Comparison of ENCODE assay signal across 19 cellular contexts in genomic region chr11:62774407-62774806, GRCh38. TPM values are rescaled to one million over a fixed set of nuclear protein-coding genes. Genes with fewer than 3 reads are reported as not detected.
DNase-seq lines count a peak whose midpoint lies in the region; ATAC-seq and TF ChIP-seq lines count a peak whose summit lies in the region.
"Had no signal": no experiment of that assay in that cellular context is flagged by ENCODE, and none has a peak within 500 bp of the region (broad histone marks: within the 10 kb centered on the region; RNA-seq: fewer than 3 reads in every experiment).

No MANE protein-coding gene starts in this region.

- H3K27ac ChIP-seq in HL-60 (replicated peaks) (peak overlapping the region; percentile 51; the same call in 1 of the 2 replicates), neutrophil (peak overlapping the region; percentile 76)
- H3K27ac ChIP-seq: BLaER1 had no signal

- no peak for ATAC-seq in WTC11
- ATAC-seq in esophagus mucosa = peak; percentile 55
- ATAC-seq in sciatic nerve = no peak

- TF ChIP-seq CTCF in HL-60 (IDR thresholded peaks at IDR 0.05; ENCODE audit: insufficient read depth, low read length) (no peak), WTC11 (IDR thresholded peaks at IDR 0.05) (no peak), neutrophil (IDR thresholded peaks at IDR 0.05) (no peak)

- H3K36me3 Mint-ChIP-seq in WTC11 = peaks cover 38% of the 10 kb centered on the region

- H3K4me3 ChIP-seq in HL-60 (replicated peaks; ENCODE audit: insufficient read depth, low read length) = no peak overlapping the region
- no peak overlapping the region for H3K4me3 ChIP-seq in neutrophil (ENCODE audit: low read depth in 1 of 2, low read length in 1 of 2)
- H3K4me3 ChIP-seq: BLaER1 had no signal

- intact Hi-C loops in sciatic nerve (cut with DNase I) = no loop called here

- H3K4me1 Mint-ChIP-seq in WTC11 = peaks cover 13% of the 10 kb centered on the region

- no peaks in the 10 kb centered on the region for H3K9me3 ChIP-seq in neutrophil
- H3K9me3 ChIP-seq: BLaER1 had no signal

- no peaks in the 10 kb centered on the region for H3K9me3 Mint-ChIP-seq in WTC11
- H3K9me3 Mint-ChIP-seq: H9, HFFc6 had no signal

- H3K27me3 Mint-ChIP-seq in WTC11 (ENCODE audit: low read depth) = no peaks in the 10 kb centered on the region; the same call in 1 of the 2 replicates
- H3K27me3 Mint-ChIP-seq: CD4-positive, alpha-beta memory T cell had no signal

- H3K27me3 ChIP-seq in HL-60 (ENCODE audit: insufficient read depth, poor library complexity, severe bottlenecking) = no peaks in the 10 kb centered on the region
- H3K27me3 ChIP-seq in neutrophil = no peaks in the 10 kb centered on the region
- H3K27me3 ChIP-seq: BLaER1 had no signal

- peak overlapping the region; percentile 49; the same call in 1 of the 2 replicates for H3K27ac Mint-ChIP-seq in WTC11
- H3K27ac Mint-ChIP-seq: HFFc6 had no signal

- no peak overlapping the region for H3K4me3 Mint-ChIP-seq in WTC11
- H3K4me3 Mint-ChIP-seq: H9, HFFc6 had no signal

- POLR2A ChIA-PET in WTC11 (lab: Charles Lee) = interaction anchor here (1.0 kb wide), 1 partner anchor 57 kb away, joined by 3 read pairs; no protein-coding TSS in a partner anchor

- DNase-seq in HL-60 (ENCODE audit: low read depth in 1 of 2, low spot score in 1 of 2) (no peak), WTC11 (ENCODE audit: low spot score) (no peak), DMS53 treated with DMSO at 0.1 percent for 48 hours (lab: John Stamatoyannopoulos, UW; ENCODE audit: unreplicated experiment) (no peak), sciatic nerve (ENCODE audit: low spot score) (no peak), COLO668 (lab: John Stamatoyannopoulos, UW; ENCODE audit: unreplicated experiment) (no peak)
- DNase-seq: ACHN; CD4-positive, alpha-beta memory T cell; H9; HFFc6; KG1; NCI-H1105; NCI-H2029 treated with DMSO at 0.1 percent for 48 hours; NCI-H226; NCI-H510A treated with DMSO at 0.1 percent for 48 hours; NCI-H748 treated with DMSO at 0.1 percent for 48 hours; SIG-M5 had no signal

- H3K4me1 ChIP-seq in neutrophil (ENCODE audit: control insufficient read depth in 1 of 2, insufficient read depth in 1 of 2, low read depth in 1 of 2, low read length in 1 of 2) = peaks cover 29 to 31% of the 10 kb centered on the region in 2 experiments

- CTCF ChIA-PET in WTC11 (lab: Charles Lee) = interaction anchor here (0.6 to 11.6 kb wide), 4 partner anchors 12 to 196 kb away, joined by 3 to 121 read pairs (median 4); partner anchors contain the start of gene TMEM179B

- peaks cover 4% of the 10 kb centered on the region for H3K36me3 ChIP-seq in neutrophil

TF ChIP-seq in WTC11, 78 proteins besides CTCF, POLR2A, EP300 and RAD21 (continues in another document):
- TF ChIP-seq NFATC4 (CRISPR knock-in tag; IDR thresholded peaks at IDR 0.05) (no peak), CBFB (CRISPR knock-in tag; IDR thresholded peaks at IDR 0.05; ENCODE audit: low read depth) (no peak), NR3C1 (CRISPR knock-in tag; conservative IDR thresholded peaks at IDR 0.05; ENCODE audit: low read depth) (no peak), USF1 (CRISPR knock-in tag; IDR thresholded peaks at IDR 0.05) (no peak), NR1H2 (CRISPR knock-in tag; IDR thresholded peaks at IDR 0.05) (no peak), ZNF317 (CRISPR knock-in tag; IDR thresholded peaks at IDR 0.05; ENCODE audit: borderline replicate concordance, low read depth) (no peak), ZMAT4 (CRISPR knock-in tag; IDR thresholded peaks at IDR 0.05) (no peak), AR (CRISPR knock-in tag; IDR thresholded peaks at IDR 0.05) (no peak), SP1 (CRISPR knock-in tag; conservative IDR thresholded peaks at IDR 0.05) (no peak), ZNF219 (CRISPR knock-in tag; IDR thresholded peaks at IDR 0.05; ENCODE audit: borderline replicate concordance) (no peak), TEAD4 (CRISPR knock-in tag; IDR thresholded peaks at IDR 0.05) (no peak), CREM (CRISPR knock-in tag; IDR thresholded peaks at IDR 0.05) (no peak), JAZF1 (CRISPR knock-in tag; IDR thresholded peaks at IDR 0.05) (no peak)
- TF ChIP-seq, protein P1, sequence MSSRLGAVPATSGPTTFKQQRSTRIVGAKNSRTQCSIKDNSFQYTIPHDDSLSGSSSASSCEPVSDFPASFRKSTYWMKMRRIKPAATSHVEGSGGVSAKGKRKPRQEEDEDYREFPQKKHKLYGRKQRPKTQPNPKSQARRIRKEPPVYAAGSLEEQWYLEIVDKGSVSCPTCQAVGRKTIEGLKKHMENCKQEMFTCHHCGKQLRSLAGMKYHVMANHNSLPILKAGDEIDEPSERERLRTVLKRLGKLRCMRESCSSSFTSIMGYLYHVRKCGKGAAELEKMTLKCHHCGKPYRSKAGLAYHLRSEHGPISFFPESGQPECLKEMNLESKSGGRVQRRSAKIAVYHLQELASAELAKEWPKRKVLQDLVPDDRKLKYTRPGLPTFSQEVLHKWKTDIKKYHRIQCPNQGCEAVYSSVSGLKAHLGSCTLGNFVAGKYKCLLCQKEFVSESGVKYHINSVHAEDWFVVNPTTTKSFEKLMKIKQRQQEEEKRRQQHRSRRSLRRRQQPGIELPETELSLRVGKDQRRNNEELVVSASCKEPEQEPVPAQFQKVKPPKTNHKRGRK (CRISPR knock-in tag; IDR thresholded peaks at IDR 0.05; ENCODE audit: borderline replicate concordance) = no peak
- TF ChIP-seq, protein P2, sequence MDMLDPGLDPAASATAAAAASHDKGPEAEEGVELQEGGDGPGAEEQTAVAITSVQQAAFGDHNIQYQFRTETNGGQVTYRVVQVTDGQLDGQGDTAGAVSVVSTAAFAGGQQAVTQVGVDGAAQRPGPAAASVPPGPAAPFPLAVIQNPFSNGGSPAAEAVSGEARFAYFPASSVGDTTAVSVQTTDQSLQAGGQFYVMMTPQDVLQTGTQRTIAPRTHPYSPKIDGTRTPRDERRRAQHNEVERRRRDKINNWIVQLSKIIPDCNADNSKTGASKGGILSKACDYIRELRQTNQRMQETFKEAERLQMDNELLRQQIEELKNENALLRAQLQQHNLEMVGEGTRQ (CRISPR knock-in tag; IDR thresholded peaks at IDR 0.05) = no peak
- TF ChIP-seq, protein P3, sequence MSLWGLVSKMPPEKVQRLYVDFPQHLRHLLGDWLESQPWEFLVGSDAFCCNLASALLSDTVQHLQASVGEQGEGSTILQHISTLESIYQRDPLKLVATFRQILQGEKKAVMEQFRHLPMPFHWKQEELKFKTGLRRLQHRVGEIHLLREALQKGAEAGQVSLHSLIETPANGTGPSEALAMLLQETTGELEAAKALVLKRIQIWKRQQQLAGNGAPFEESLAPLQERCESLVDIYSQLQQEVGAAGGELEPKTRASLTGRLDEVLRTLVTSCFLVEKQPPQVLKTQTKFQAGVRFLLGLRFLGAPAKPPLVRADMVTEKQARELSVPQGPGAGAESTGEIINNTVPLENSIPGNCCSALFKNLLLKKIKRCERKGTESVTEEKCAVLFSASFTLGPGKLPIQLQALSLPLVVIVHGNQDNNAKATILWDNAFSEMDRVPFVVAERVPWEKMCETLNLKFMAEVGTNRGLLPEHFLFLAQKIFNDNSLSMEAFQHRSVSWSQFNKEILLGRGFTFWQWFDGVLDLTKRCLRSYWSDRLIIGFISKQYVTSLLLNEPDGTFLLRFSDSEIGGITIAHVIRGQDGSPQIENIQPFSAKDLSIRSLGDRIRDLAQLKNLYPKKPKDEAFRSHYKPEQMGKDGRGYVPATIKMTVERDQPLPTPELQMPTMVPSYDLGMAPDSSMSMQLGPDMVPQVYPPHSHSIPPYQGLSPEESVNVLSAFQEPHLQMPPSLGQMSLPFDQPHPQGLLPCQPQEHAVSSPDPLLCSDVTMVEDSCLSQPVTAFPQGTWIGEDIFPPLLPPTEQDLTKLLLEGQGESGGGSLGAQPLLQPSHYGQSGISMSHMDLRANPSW (CRISPR knock-in tag; conservative IDR thresholded peaks at IDR 0.05; ENCODE audit: low read depth) = no peak

RNA-seq across cellular contexts. Expression of gene TAF6L, which starts 3.2 kb away (rescaled TPM):
- 33.8 to 42.1 TPM (median 36.3 TPM) in 3 replicates for total RNA-seq in WTC11 (2021)
- 10.3 TPM for total RNA-seq in esophagus mucosa
- 17.8 TPM for total RNA-seq in sciatic nerve

RNA-seq across cellular contexts. Expression of gene TMEM179B, which starts 12.8 kb away (rescaled TPM):
- 21.4 to 23.6 TPM (median 22.2 TPM) in 3 replicates for total RNA-seq in WTC11 (2021)
- total RNA-seq in esophagus mucosa = 30.2 TPM
- total RNA-seq in sciatic nerve = 29.6 TPM

RNA-seq across cellular contexts. Expression of gene POLR2G, which starts 13.0 kb away (rescaled TPM):
- total RNA-seq in WTC11 (2021) = 81.3 to 101 TPM (median 84.3 TPM) in 3 replicates
- 75.5 TPM for total RNA-seq in esophagus mucosa
- 48.1 TPM for total RNA-seq in sciatic nerve

RNA-seq across cellular contexts. Expression of gene TMEM223, which starts 17.4 kb away (rescaled TPM):
- total RNA-seq in WTC11 (2021) (25.5 to 26.4 TPM (median 25.9 TPM) in 3 replicates), esophagus mucosa (10.0 TPM), sciatic nerve (10.4 TPM)

RNA-seq across cellular contexts. Expression of gene ZBTB3, which starts 20.4 kb away (rescaled TPM):
- 82.3 to 88.1 TPM (median 88.0 TPM) in 3 replicates for total RNA-seq in WTC11 (2021)
- 8.0 TPM for total RNA-seq in esophagus mucosa
- total RNA-seq in sciatic nerve = 9.8 TPM
